Comparison of ENCODE assay signal across 9 cellular contexts in genomic region chrX:38482183-38482582, GRCh38.
"Had no signal": no experiment of that assay in that cellular context is flagged by ENCODE, and none has a peak within 500 bp of the region (broad histone marks: within the 10 kb centered on the region; RNA-seq: fewer than 3 reads in every experiment).

No MANE protein-coding gene starts in this region.

- H3K9ac ChIP-seq: KMS-11 had no signal

- H3K4me3 Mint-ChIP-seq: IgD-negative memory B cell had no signal

- DNase-seq: IMR-90, KBM-7, KG1 had no signal

- FAIRE-seq: HepG2, HTR-8/SVneo, K562 had no signal

- H3K4me2 ChIP-seq: KMS-11 had no signal

- H3K4me3 ChIP-seq: K562 had no signal

- H3K27ac Mint-ChIP-seq: IgD-negative memory B cell had no signal

- H3K27ac ChIP-seq: HL-60, KMS-11 had no signal

- H3K4me1 Mint-ChIP-seq: IgD-negative memory B cell had no signal

- H3K36me3 Mint-ChIP-seq: IgD-negative memory B cell had no signal
